In genomic region chr2:240191001-240191400, GRCh38 we compare ENCODE assay signal across 29 cellular contexts. TPM values are rescaled to one million over a fixed set of nuclear protein-coding genes. Genes with fewer than 3 reads are reported as not detected.
A peak's percentile ranks its signal among the peaks of the same experiment; 100 is the strongest.
DNase-seq lines count a peak whose midpoint lies in the region; ATAC-seq, FAIRE-seq and TF ChIP-seq lines count a peak whose summit lies in the region.
"Had no signal": no experiment of that assay in that cellular context is flagged by ENCODE, and none has a peak within 500 bp of the region (broad histone marks: within the 10 kb centered on the region; RNA-seq: fewer than 3 reads in every experiment).

No MANE protein-coding gene starts in this region.

- DNase-seq in right lobe of liver = peak in 2 of 3 donors; percentile 38 to 45
- no peak for DNase-seq in HepG2 (ENCODE audit: low spot score)
- peak; percentile 4 for DNase-seq in natural killer cell
- DNase-seq in spleen = peak; percentile 35
- no peak for DNase-seq in NCI-H1436 treated with DMSO at 0.1 percent for 48 hours (lab: John Stamatoyannopoulos, UW)
- DNase-seq in DMS 273 treated with DMSO at 0.1 percent for 48 hours (lab: John Stamatoyannopoulos, UW) = no peak
- DNase-seq: AML-193; CD4-positive, alpha-beta T cell; Kasumi-1; NCI-H1092 treated with DMSO at 0.1 percent for 48 hours; NCI-H1436; NCI-H187 treated with DMSO at 0.1 percent for 48 hours; NCI-H2171 treated with DMSO at 0.1 percent for 48 hours; NCI-H446; NCI-H526; NCI-H82; NK-92 treated with Interleukin-12 subunit alpha and Interleukin-12 subunit beta, amount 100 ng/mL, for 24 hours; PC-3; Right ventricle myocardium superior had no signal

- CTCF ChIA-PET in HepG2 (lab: Yijun Ruan, JAX; ENCODE audit: low intra/inter-chr PET ratio, low total read pairs) = no interaction called here

- no peak overlapping the region for H3K27ac Mint-ChIP-seq in natural killer cell
- H3K27ac Mint-ChIP-seq: CD4-positive, alpha-beta T cell had no signal

- H3K4me2 ChIP-seq in HepG2 (ENCODE audit: low read depth, low read length) = no peak overlapping the region
- H3K4me2 ChIP-seq: A549; BLaER1 treated with 17β-estradiol and CSF1 and Interleukin-3, amounts not matched to agents 10 nM and 100 nM had no signal

- no peak overlapping the region for H3K27ac ChIP-seq in right lobe of liver
- no peak overlapping the region for H3K27ac ChIP-seq in HepG2 (ENCODE audit: extremely low read length, insufficient read depth, low read length)
- H3K27ac ChIP-seq in spleen = no peak overlapping the region
- H3K27ac ChIP-seq: A549; BLaER1 treated with 17β-estradiol and CSF1 and Interleukin-3, amounts not matched to agents 10 nM and 100 nM; SJSA1 had no signal

- intact Hi-C loops in right lobe of liver (cut with DNase I) (no loop called here), HepG2 (cut with micrococcal nuclease; ENCODE audit: unreplicated experiment) (no loop called here), natural killer cell (cut with micrococcal nuclease) (no loop called here), spleen (cut with DNase I; ENCODE audit: low total_unique reads) (no loop called here)

- H3K4me3 Mint-ChIP-seq in natural killer cell = no peak overlapping the region
- H3K4me3 Mint-ChIP-seq: CD4-positive, alpha-beta T cell had no signal

- TF ChIP-seq POLR2A in right lobe of liver (IDR thresholded peaks at IDR 0.05) = no peak
- no peak for TF ChIP-seq POLR2A in HepG2 (IDR thresholded peaks at IDR 0.05; ENCODE audit: insufficient read depth in 1 of 2, low read depth in 2 of 2, low read length in 2 of 2)
- no peak for TF ChIP-seq POLR2A in spleen (IDR thresholded peaks at IDR 0.05)

- H3K27me3 ChIP-seq in right lobe of liver (no peaks in the 10 kb centered on the region), HepG2 (ENCODE audit: control insufficient read depth in 1 of 2, insufficient read depth in 2 of 2, low read length in 2 of 2) (peaks cover 3 to 83% of the 10 kb centered on the region in 2 experiments; a peak in 4 of 5 replicates), spleen (replicated peaks in 1 of 7) (peaks cover 0 to 31% (median 0%) of the 10 kb centered on the region in 7 donors)
- H3K27me3 ChIP-seq: BLaER1 treated with 17β-estradiol and CSF1 and Interleukin-3, amounts not matched to agents 10 nM and 100 nM had no signal

- no peaks in the 10 kb centered on the region for H3K36me3 Mint-ChIP-seq in natural killer cell

- H2AFZ ChIP-seq in HepG2 (ENCODE audit: low read length) = no peak overlapping the region

- TF ChIP-seq RAD21 in HepG2 (CRISPR knock-in tag; IDR thresholded peaks at IDR 0.05) = no peak

- TF ChIP-seq EP300 in HepG2 (IDR thresholded peaks at IDR 0.05; ENCODE audit: low read depth in 2 of 2, low read length in 2 of 2) (no peak), HepG2 (CRISPR knock-in tag; IDR thresholded peaks at IDR 0.05; ENCODE audit: borderline replicate concordance) (no peak)

- H3K4me1 Mint-ChIP-seq in natural killer cell = no peaks in the 10 kb centered on the region

- H3K9me3 Mint-ChIP-seq in natural killer cell = no peaks in the 10 kb centered on the region

- no peaks in the 10 kb centered on the region for H3K79me2 ChIP-seq in HepG2 (ENCODE audit: insufficient read depth, low read length)

- WGBS in right lobe of liver (ENCODE audit: insufficient coverage, low coverage, low lambda C conversion rate, missing lambda C conversion rate) = 55% methylated on average over 5 of the region's 15 CpGs
- 13% methylated on average over 12 of the region's 15 CpGs for WGBS in HepG2 (ENCODE audit: low lambda C conversion rate)
- WGBS in spleen, 5 donors = 81 to 95% (median 88%) methylated on average over 15 of the region's 15 CpGs

- no peak for TF ChIP-seq CTCF in right lobe of liver (IDR thresholded peaks at IDR 0.05)
- no peak for TF ChIP-seq CTCF in HepG2 (CRISPR knock-in tag; IDR thresholded peaks at IDR 0.05)
- TF ChIP-seq CTCF in natural killer cell (IDR thresholded peaks at IDR 0.05) = no peak
- no peak for TF ChIP-seq CTCF in spleen (IDR thresholded peaks at IDR 0.05 in 8 of 11, conservative IDR thresholded peaks at IDR 0.05 in 3 of 11)

- H3K27me3 Mint-ChIP-seq in natural killer cell (ENCODE audit: low read depth in 2 of 2) = peaks cover 21 to 38% of the 10 kb centered on the region in 2 donors

- in situ Hi-C loops in HepG2 (cut with HindIII; ENCODE audit: extremely low pct_ligation_motif_present, low pct_unique_long_range_greater_than_20kb) = no loop called here

- H3K9ac ChIP-seq in HepG2 (ENCODE audit: insufficient read depth, low read depth, low read length) = no peak overlapping the region
- H3K9ac ChIP-seq: BLaER1 treated with 17β-estradiol and CSF1 and Interleukin-3, amounts not matched to agents 10 nM and 100 nM had no signal

- no TSS peak for BruUV-seq in HepG2 (replicated peaks; lab: Mats Ljungman, UMichigan)

- POLR2A ChIA-PET in HepG2 (lab: Yijun Ruan, JAX) = no interaction called here

- H3K4me1 ChIP-seq in right lobe of liver (no peaks in the 10 kb centered on the region), HepG2 (ENCODE audit: insufficient read depth, low read length) (no peaks in the 10 kb centered on the region), spleen (no peaks in the 10 kb centered on the region)
- H3K4me1 ChIP-seq: A549; BLaER1 treated with 17β-estradiol and CSF1 and Interleukin-3, amounts not matched to agents 10 nM and 100 nM; SJSA1 had no signal

- H3K4me3 ChIP-seq in right lobe of liver (no peak overlapping the region), HepG2 (replicated peaks in 1 of 3; ENCODE audit: insufficient read depth in 1 of 3, low read depth in 2 of 3, low read length in 3 of 3) (no peak overlapping the region), spleen (no peak overlapping the region)
- H3K4me3 ChIP-seq: A549; BLaER1 treated with 17β-estradiol and CSF1 and Interleukin-3, amounts not matched to agents 10 nM and 100 nM; K562; SJSA1 had no signal

- no peaks in the 10 kb centered on the region for H4K20me1 ChIP-seq in HepG2 (ENCODE audit: insufficient read depth, low read length)
- H4K20me1 ChIP-seq: BLaER1 treated with 17β-estradiol and CSF1 and Interleukin-3, amounts not matched to agents 10 nM and 100 nM had no signal

- H3K9me3 ChIP-seq in right lobe of liver = no peaks in the 10 kb centered on the region
- H3K9me3 ChIP-seq in HepG2 (ENCODE audit: low read length) = no peaks in the 10 kb centered on the region
- peaks cover 0 to 14% (median 9%) of the 10 kb centered on the region in 8 donors for H3K9me3 ChIP-seq in spleen

- H3K36me3 ChIP-seq in right lobe of liver = no peaks in the 10 kb centered on the region
- no peaks in the 10 kb centered on the region for H3K36me3 ChIP-seq in HepG2 (replicated peaks in 1 of 2; ENCODE audit: control insufficient read depth in 1 of 2, insufficient read depth in 2 of 2, low read length in 2 of 2)
- no peaks in the 10 kb centered on the region for H3K36me3 ChIP-seq in spleen
- H3K36me3 ChIP-seq: BLaER1 treated with 17β-estradiol and CSF1 and Interleukin-3, amounts not matched to agents 10 nM and 100 nM; SJSA1 had no signal

- ATAC-seq in right lobe of liver (no peak), HepG2 (no peak), natural killer cell (no peak), HG03460 (IDR thresholded peaks at IDR 0.05; ENCODE audit: unreplicated experiment) (no peak)
- ATAC-seq: A549, HCT116, K562, PC-3 had no signal

- no peak for FAIRE-seq in HepG2 (lab: Jason Lieb, UNC)
- FAIRE-seq: A549, G401.6, H1, K562 had no signal

RNA-seq across cellular contexts. Expression of gene OTOS, which starts 50.5 kb away (rescaled TPM):
- total RNA-seq in right lobe of liver (not detected), HepG2 (2016; rRNA removed; fragmentation: Illumina TruSeq; extraction: Trizol) (not detected in 2 replicates), natural killer cell (not detected), spleen (not detected)
- total RNA-seq in HepG2 (2016; cell fraction: cytosol; rRNA removed; fragmentation: Illumina TruSeq; extraction: Trizol; ENCODE audit: low read depth) = not detected in 2 replicates
- not detected in 2 replicates for total RNA-seq in HepG2 (2016; cell fraction: insoluble cytoplasmic fraction; rRNA removed; fragmentation: Illumina TruSeq; extraction: Trizol)
- not detected in 2 replicates for total RNA-seq in HepG2 (2016; cell fraction: membrane; rRNA removed; fragmentation: Illumina TruSeq; extraction: Trizol)
- total RNA-seq in HepG2 (2016; cell fraction: nucleus; rRNA removed; fragmentation: Illumina TruSeq; extraction: Trizol) = not detected in 2 replicates
- polyA plus RNA-seq in HepG2 (2011; rRNA removed) (not detected in 2 replicates), spleen (not detected)
- not detected in 2 replicates for polyA plus RNA-seq in HepG2 (2011; cell fraction: cytosol; rRNA removed)
- polyA plus RNA-seq in HepG2 (2011; cell fraction: nucleus; rRNA removed) = not detected in 2 replicates
- not detected in 2 replicates for polyA plus RNA-seq in HepG2 (2012)
- not detected in 2 replicates for polyA plus RNA-seq in HepG2 (2016; cell fraction: cytosol; fragmentation: Illumina TruSeq; extraction: Trizol; ENCODE audit: low read depth)
- polyA plus RNA-seq in HepG2 (2016; cell fraction: insoluble cytoplasmic fraction; fragmentation: Illumina TruSeq; extraction: Trizol; ENCODE audit: low read depth) = not detected in 2 replicates
- polyA plus RNA-seq in HepG2 (2016; cell fraction: membrane; fragmentation: Illumina TruSeq; extraction: Trizol; ENCODE audit: low read depth) = not detected in 2 replicates
- not detected in 2 replicates for polyA plus RNA-seq in HepG2 (2016; cell fraction: nucleus; fragmentation: Illumina TruSeq; extraction: Trizol; ENCODE audit: insufficient read depth, low read depth)
- not detected in 2 replicates for polyA minus RNA-seq in HepG2 (2011; rRNA and poly(A)+ RNA removed; ENCODE audit: low replicate concordance)
- not detected in 2 replicates for polyA minus RNA-seq in HepG2 (2011; cell fraction: cytosol; rRNA and poly(A)+ RNA removed)
- not detected in 2 replicates for polyA minus RNA-seq in HepG2 (2011; cell fraction: nucleus; rRNA and poly(A)+ RNA removed)
- total RNA-seq: CD4-positive, alpha-beta T cell; H1; HT1080; K562; M059J; PC-3; Right ventricle myocardium superior; SJSA1 had no signal
- polyA plus RNA-seq: A549, K562 had no signal

RNA-seq across cellular contexts. Expression of gene COPS9, which starts 54.9 kb away (rescaled TPM):
- 10 to 100 TPM; 33.1 to 66.1 (median 45.8) TPM for total RNA-seq in right lobe of liver
- total RNA-seq in HepG2 (2016; rRNA removed; fragmentation: Illumina TruSeq; extraction: Trizol) = 180 and 208 TPM in 2 replicates
- 188 and 216 TPM in 2 replicates for total RNA-seq in HepG2 (2016; cell fraction: cytosol; rRNA removed; fragmentation: Illumina TruSeq; extraction: Trizol; ENCODE audit: low read depth)
- 189 and 214 TPM in 2 replicates for total RNA-seq in HepG2 (2016; cell fraction: insoluble cytoplasmic fraction; rRNA removed; fragmentation: Illumina TruSeq; extraction: Trizol)
- 299 and 318 TPM in 2 replicates for total RNA-seq in HepG2 (2016; cell fraction: membrane; rRNA removed; fragmentation: Illumina TruSeq; extraction: Trizol)
- total RNA-seq in HepG2 (2016; cell fraction: nucleus; rRNA removed; fragmentation: Illumina TruSeq; extraction: Trizol) = 64.4 and 66.4 TPM in 2 replicates
- polyA plus RNA-seq in HepG2 (2011; rRNA removed) = 201 and 247 TPM in 2 replicates
- 164 and 244 TPM in 2 replicates for polyA plus RNA-seq in HepG2 (2011; cell fraction: cytosol; rRNA removed)
- polyA plus RNA-seq in HepG2 (2011; cell fraction: nucleus; rRNA removed) = 49.8 and 53.2 TPM in 2 replicates
- 152 and 161 TPM in 2 replicates for polyA plus RNA-seq in HepG2 (2012)
- 255 and 315 TPM in 2 replicates for polyA plus RNA-seq in HepG2 (2016; cell fraction: cytosol; fragmentation: Illumina TruSeq; extraction: Trizol; ENCODE audit: low read depth)
- polyA plus RNA-seq in HepG2 (2016; cell fraction: insoluble cytoplasmic fraction; fragmentation: Illumina TruSeq; extraction: Trizol; ENCODE audit: low read depth) = 244 and 258 TPM in 2 replicates
- 282 and 350 TPM in 2 replicates for polyA plus RNA-seq in HepG2 (2016; cell fraction: membrane; fragmentation: Illumina TruSeq; extraction: Trizol; ENCODE audit: low read depth)
- 132 TPM in 2 replicates for polyA plus RNA-seq in HepG2 (2016; cell fraction: nucleus; fragmentation: Illumina TruSeq; extraction: Trizol; ENCODE audit: insufficient read depth, low read depth)
- 8.8 and 17.6 TPM in 2 replicates for polyA minus RNA-seq in HepG2 (2011; rRNA and poly(A)+ RNA removed; ENCODE audit: low replicate concordance)
- 12.1 and 20.3 TPM in 2 replicates for polyA minus RNA-seq in HepG2 (2011; cell fraction: cytosol; rRNA and poly(A)+ RNA removed)
- polyA minus RNA-seq in HepG2 (2011; cell fraction: nucleus; rRNA and poly(A)+ RNA removed) = 16.9 and 20.1 TPM in 2 replicates
- 10 to 100 TPM; 51.5 to 76.5 (median 53.5) TPM for total RNA-seq in natural killer cell
- 100 to 1,000 TPM in 2 of 7 donors, 10 to 100 TPM in 5; 74.7 to 154 (median 85.7) TPM for total RNA-seq in spleen
- polyA plus RNA-seq in spleen = 100 to 1,000 TPM; 273 to 441 (median 321) TPM

Comparison
In these comparisons a context has a peak if more than half of its experiments do, and no peak if none do; other contexts are left out.
1. DNase-seq: peak in right lobe of liver (2 of 3), natural killer cell (single experiment) and spleen (single experiment); none in HepG2 (single experiment), NCI-H1436 treated with DMSO at 0.1 percent for 48 hours (single experiment) and DMS 273 treated with DMSO at 0.1 percent for 48 hours (single experiment).